ENCODE assay signal across 17 cellular contexts in the genomic region with DNA sequence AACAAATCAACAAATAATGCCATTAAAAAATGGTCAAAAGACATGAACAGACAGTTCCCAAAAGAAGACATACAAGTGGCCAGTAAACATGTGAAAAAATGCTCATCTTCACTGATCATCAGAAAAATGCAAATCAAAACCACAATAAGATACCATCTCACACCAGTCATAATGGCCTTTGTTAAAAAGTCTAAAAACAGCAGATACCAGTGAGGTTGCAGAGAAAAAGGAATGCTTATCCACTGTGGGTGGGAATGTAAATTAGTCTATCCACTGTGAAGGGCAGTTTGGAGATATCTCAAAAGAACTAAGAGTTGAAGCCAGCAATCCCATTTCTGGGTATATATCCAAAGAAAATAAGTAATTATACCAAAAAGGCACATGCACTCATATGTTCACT.
DNase-seq lines count a peak whose midpoint lies in the region; ATAC-seq, FAIRE-seq and TF ChIP-seq lines count a peak whose summit lies in the region.
"Had no signal": no experiment of that assay in that cellular context is flagged by ENCODE, and none has a peak within 500 bp of the region (broad histone marks: within the 10 kb centered on the region; RNA-seq: fewer than 3 reads in every experiment).

No MANE protein-coding gene starts in this region.

- no peak overlapping the region for H3K4me3 ChIP-seq in keratinocyte (ENCODE audit: control insufficient read depth in 2 of 3, extremely low read depth in 1 of 3, insufficient read depth in 2 of 3, low read depth in 1 of 3, low read length in 3 of 3)
- H3K4me3 ChIP-seq: BLaER1, GM23248 had no signal

- no peak overlapping the region for H2AFZ ChIP-seq in keratinocyte (ENCODE audit: control insufficient read depth, low read length)
- H2AFZ ChIP-seq: GM23248 had no signal

- no peak overlapping the region for H3K4me2 ChIP-seq in keratinocyte (ENCODE audit: control insufficient read depth, extremely low read depth, insufficient read depth, low read depth, low read length)
- H3K4me2 ChIP-seq: BLaER1 had no signal

- peak overlapping the region; percentile 37 for H3K27ac ChIP-seq in keratinocyte (ENCODE audit: control insufficient read depth, insufficient read depth, low read length)
- H3K27ac ChIP-seq: BLaER1, GM23248 had no signal

- no peaks in the 10 kb centered on the region for H4K20me1 ChIP-seq in keratinocyte (ENCODE audit: control insufficient read depth, extremely low read depth, insufficient read depth, low read length)
- H4K20me1 ChIP-seq: BLaER1 had no signal

- FAIRE-seq in keratinocyte (lab: Jason Lieb, UNC), result no peak
- FAIRE-seq: H54 had no signal

- H3K36me3 ChIP-seq in keratinocyte (ENCODE audit: control insufficient read depth in 2 of 2, extremely low read depth in 1 of 2, insufficient read depth in 2 of 2, low read length in 2 of 2), result no peaks in the 10 kb centered on the region
- H3K36me3 ChIP-seq: BLaER1 had no signal

- no peak for ATAC-seq in GM21528 (IDR thresholded peaks at IDR 0.05; ENCODE audit: low FRiP score, unreplicated experiment)
- ATAC-seq: HCT116 had no signal

- peaks cover 19% of the 10 kb centered on the region for H3K4me1 ChIP-seq in keratinocyte (ENCODE audit: control insufficient read depth, extremely low read depth, insufficient read depth, low read length)
- H3K4me1 ChIP-seq: BLaER1, Caco-2 had no signal

- no peaks in the 10 kb centered on the region for H3K9me3 ChIP-seq in keratinocyte (ENCODE audit: control insufficient read depth, low read depth, low read length)
- H3K9me3 ChIP-seq: BLaER1, Caco-2 had no signal

- no peak overlapping the region for H3K9ac ChIP-seq in keratinocyte (ENCODE audit: control insufficient read depth, extremely low read depth, insufficient read depth, low read length)
- H3K9ac ChIP-seq: BLaER1, GM23248 had no signal

- peak; percentile 34 for DNase-seq in EL
- peak; percentile 18 for DNase-seq in M059J (ENCODE audit: low read depth)
- peak; percentile 25 for DNase-seq in astrocyte of the hippocampus (ENCODE audit: low read depth, low spot score)
- no peak for DNase-seq in keratinocyte (ENCODE audit: low read depth, low spot score)
- DNase-seq in hypothalamus (lab: John Stamatoyannopoulos, UW), result no peak
- DNase-seq in DMS153 treated with DMSO at 0.1 percent for 48 hours (lab: John Stamatoyannopoulos, UW; ENCODE audit: unreplicated experiment), result no peak
- DNase-seq: 8988T; AML-193; Caco-2; CD8-positive, alpha-beta memory T cell; GF-D8; GM23248; IMR-90 had no signal

- no peaks in the 10 kb centered on the region for H3K27me3 ChIP-seq in keratinocyte (ENCODE audit: control insufficient read depth, extremely low read depth, insufficient read depth, low read length)
- H3K27me3 ChIP-seq: BLaER1 had no signal

- no peaks in the 10 kb centered on the region for H3K79me2 ChIP-seq in keratinocyte (ENCODE audit: control insufficient read depth, insufficient read depth, low read length)

- no peak for TF ChIP-seq CTCF in keratinocyte (optimal IDR thresholded peaks at IDR 0.05 in 1 of 3, IDR thresholded peaks at IDR 0.05 in 1 of 3, conservative IDR thresholded peaks at IDR 0.05 in 1 of 3; ENCODE audit: extremely low read depth in 1 of 3, insufficient read depth in 2 of 3, low read length in 3 of 3)

- dilution Hi-C loops in keratinocyte (cut with MboI; ENCODE audit: extremely low pct_ligation_motif_present, low sequenced_read_pairs), result no loop called here

- H3K9me1 ChIP-seq in keratinocyte (ENCODE audit: control insufficient read depth, extremely low read depth, insufficient read depth, low read length), result no peaks in the 10 kb centered on the region

Comparison
In these comparisons a context has a peak if more than half of its experiments do, and no peak if none do; other contexts are left out.
1. DNase-seq: peak in EL (single experiment), M059J (single experiment) and astrocyte of the hippocampus (single experiment); none in keratinocyte (single experiment), hypothalamus (0 of 51) and DMS153 treated with DMSO at 0.1 percent for 48 hours (single experiment).